Comparison of ENCODE assay signal across 9 cellular contexts in the genomic region with DNA sequence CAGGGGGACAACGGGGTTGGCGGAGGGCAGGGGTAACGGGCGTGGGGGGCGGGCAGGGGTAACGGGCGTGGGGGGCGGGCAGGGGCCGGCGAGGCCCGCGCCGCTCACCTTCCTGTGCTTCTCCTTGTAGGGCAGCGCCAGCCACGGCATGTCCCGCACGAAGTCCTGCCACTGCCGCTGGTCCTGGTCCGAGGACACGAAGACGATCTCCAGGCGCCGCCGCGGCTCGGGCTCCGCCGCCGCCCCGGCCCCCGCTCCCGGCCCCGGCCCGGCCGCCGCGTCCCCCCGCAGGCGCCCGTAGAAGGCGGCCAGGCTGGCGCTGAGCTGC. TPM values are rescaled to one million over a fixed set of nuclear protein-coding genes. Genes with fewer than 3 reads are reported as not detected.
DNase-seq lines count a peak whose midpoint lies in the region; ATAC-seq, FAIRE-seq and TF ChIP-seq lines count a peak whose summit lies in the region.
"Had no signal": no experiment of that assay in that cellular context is flagged by ENCODE, and none has a peak within 500 bp of the region (broad histone marks: within the 10 kb centered on the region; RNA-seq: fewer than 3 reads in every experiment).

No MANE protein-coding gene starts in this region.

- no peak overlapping the region for H3K27ac Mint-ChIP-seq in activated CD4-positive, alpha-beta T cell treated with anti-CD3 and anti-CD28 coated beads, Interleukin-2, amount 10 ng/mL, durations not matched to agents 7 days and 5 days
- H3K27ac Mint-ChIP-seq in activated CD4-positive, alpha-beta T cell treated with anti-CD3 and anti-CD28 coated beads, Interleukin-2, amount 10 ng/mL, durations not matched to agents 24 days and 14 days = no peak overlapping the region

- H3K9me3 ChIP-seq in HepG2 (ENCODE audit: low read length) (no peaks in the 10 kb centered on the region), upper lobe of right lung (no peaks in the 10 kb centered on the region)

- FAIRE-seq in HepG2 (lab: Jason Lieb, UNC) = no peak

- no peaks in the 10 kb centered on the region for H4K20me1 ChIP-seq in HepG2 (ENCODE audit: insufficient read depth, low read length)

- in situ Hi-C loops in astrocyte of the cerebellum (cut with HindIII; ENCODE audit: low sequenced_read_pairs) (loop anchor here (10.0 to 25.0 kb wide), 2 partner anchors 104 to 192 kb away; partner anchors contain the start of genes GLOD4 and MRM3), HepG2 (cut with HindIII; ENCODE audit: extremely low pct_ligation_motif_present, low pct_unique_long_range_greater_than_20kb) (no loop called here)

- TF ChIP-seq RAD21 in HepG2 (CRISPR knock-in tag; IDR thresholded peaks at IDR 0.05) = no peak

- H3K27ac ChIP-seq in HepG2 (ENCODE audit: extremely low read length, insufficient read depth, low read length) (peak overlapping the region; percentile 58), upper lobe of right lung (no peak overlapping the region)

- peaks cover 18% of the 10 kb centered on the region for H3K4me1 Mint-ChIP-seq in activated CD4-positive, alpha-beta T cell treated with anti-CD3 and anti-CD28 coated beads, Interleukin-2, amount 10 ng/mL, durations not matched to agents 7 days and 5 days
- peaks cover 12% of the 10 kb centered on the region for H3K4me1 Mint-ChIP-seq in activated CD4-positive, alpha-beta T cell treated with anti-CD3 and anti-CD28 coated beads, Interleukin-2, amount 10 ng/mL, durations not matched to agents 24 days and 14 days

- no peaks in the 10 kb centered on the region for H3K9me3 Mint-ChIP-seq in activated CD4-positive, alpha-beta T cell treated with anti-CD3 and anti-CD28 coated beads, Interleukin-2, amount 10 ng/mL, durations not matched to agents 7 days and 5 days
- H3K9me3 Mint-ChIP-seq in activated CD4-positive, alpha-beta T cell treated with anti-CD3 and anti-CD28 coated beads, Interleukin-2, amount 10 ng/mL, durations not matched to agents 24 days and 14 days = no peaks in the 10 kb centered on the region
- H3K9me3 Mint-ChIP-seq: CD4-positive, alpha-beta T cell had no signal

- H3K36me3 ChIP-seq in HepG2 (replicated peaks in 1 of 2; ENCODE audit: control insufficient read depth in 1 of 2, insufficient read depth in 2 of 2, low read length in 2 of 2) (no peaks in the 10 kb centered on the region), upper lobe of right lung (no peaks in the 10 kb centered on the region)

- peak overlapping the region; percentile 72 for H3K4me3 ChIP-seq in astrocyte of the cerebellum (ENCODE audit: low read depth, low read length)
- peak overlapping the region; percentile 67 to 85 (median 80); a peak in 4 of 6 replicates for H3K4me3 ChIP-seq in HepG2 (replicated peaks in 1 of 3; ENCODE audit: insufficient read depth in 1 of 3, low read depth in 2 of 3, low read length in 3 of 3)
- peak overlapping the region; percentile 73 for H3K4me3 ChIP-seq in upper lobe of right lung

- H3K36me3 Mint-ChIP-seq in activated CD4-positive, alpha-beta T cell treated with anti-CD3 and anti-CD28 coated beads, Interleukin-2, amount 10 ng/mL, durations not matched to agents 7 days and 5 days (ENCODE audit: low read depth) = peaks cover 2% of the 10 kb centered on the region
- H3K36me3 Mint-ChIP-seq in activated CD4-positive, alpha-beta T cell treated with anti-CD3 and anti-CD28 coated beads, Interleukin-2, amount 10 ng/mL, durations not matched to agents 24 days and 14 days (ENCODE audit: low read depth) = no peaks in the 10 kb centered on the region

- CTCF ChIA-PET in activated CD4-positive, alpha-beta T cell treated with anti-CD3 and anti-CD28 coated beads, Interleukin-2, amount 10 ng/mL, durations not matched to agents 7 days and 5 days (lab: Charles Lee) = interaction anchor here (1.7 to 4.3 kb wide), 3 partner anchors 17 to 198 kb away, joined by 3 to 31 read pairs (median 8); partner anchors contain the start of genes GLOD4, MRM3 and TIMM22
- CTCF ChIA-PET in HepG2 (lab: Yijun Ruan, JAX; ENCODE audit: low intra/inter-chr PET ratio, low total read pairs) = no interaction called here

- TF ChIP-seq POLR2A in HepG2 (IDR thresholded peaks at IDR 0.05; ENCODE audit: insufficient read depth in 1 of 2, low read depth in 2 of 2, low read length in 2 of 2) = no peak

- WGBS in HepG2 (ENCODE audit: low lambda C conversion rate) = no CpG with 5 or more reads among the region's 42 CpGs

- H3K27me3 Mint-ChIP-seq in activated CD4-positive, alpha-beta T cell treated with anti-CD3 and anti-CD28 coated beads, Interleukin-2, amount 10 ng/mL, durations not matched to agents 7 days and 5 days = peaks cover 37% of the 10 kb centered on the region
- H3K27me3 Mint-ChIP-seq in activated CD4-positive, alpha-beta T cell treated with anti-CD3 and anti-CD28 coated beads, Interleukin-2, amount 10 ng/mL, durations not matched to agents 24 days and 14 days = peaks cover 36% of the 10 kb centered on the region

- ATAC-seq in HepG2 = peak; percentile 64
- ATAC-seq in upper lobe of right lung = no peak

- TF ChIP-seq CTCF in astrocyte of the cerebellum (IDR thresholded peaks at IDR 0.05; ENCODE audit: low read depth, low read length, missing control alignments) (no peak), HepG2 (CRISPR knock-in tag; IDR thresholded peaks at IDR 0.05) (no peak), upper lobe of right lung (IDR thresholded peaks at IDR 0.05) (no peak)

- H3K4me1 ChIP-seq in HepG2 (ENCODE audit: insufficient read depth, low read length) (peaks cover 57% of the 10 kb centered on the region), upper lobe of right lung (peaks cover 15% of the 10 kb centered on the region)

- TF ChIP-seq EP300 in HepG2 (IDR thresholded peaks at IDR 0.05; ENCODE audit: low read depth in 2 of 2, low read length in 2 of 2) = no peak
- no peak for TF ChIP-seq EP300 in HepG2 (CRISPR knock-in tag; IDR thresholded peaks at IDR 0.05; ENCODE audit: borderline replicate concordance)

- peaks cover 41% of the 10 kb centered on the region for H3K79me2 ChIP-seq in HepG2 (ENCODE audit: insufficient read depth, low read length)

- peak overlapping the region; percentile 60 for H3K4me2 ChIP-seq in HepG2 (ENCODE audit: low read depth, low read length)

- peak; percentile 17 for DNase-seq in activated CD4-positive, alpha-beta T cell treated with anti-CD3 and anti-CD28 coated beads, Interleukin-2, amount 10 ng/mL, durations not matched to agents 7 days and 5 days
- DNase-seq in activated CD4-positive, alpha-beta T cell treated with anti-CD3 and anti-CD28 coated beads, Interleukin-2, amount 10 ng/mL, durations not matched to agents 24 days and 14 days = no peak
- no peak for DNase-seq in astrocyte of the cerebellum (ENCODE audit: low read depth)
- DNase-seq in HepG2 (ENCODE audit: low spot score) = no peak
- no peak for DNase-seq in upper lobe of right lung
- DNase-seq in NCI-H226 = no peak
- no peak for DNase-seq in iPS-NIHi11 (ENCODE audit: low spot score)
- DNase-seq in HT-29 (ENCODE audit: low spot score) = no peak

- H3K27me3 ChIP-seq in HepG2 (ENCODE audit: control insufficient read depth in 1 of 2, insufficient read depth in 2 of 2, low read length in 2 of 2) (no peaks in the 10 kb centered on the region), upper lobe of right lung (no peaks in the 10 kb centered on the region)

- no TSS peak for BruUV-seq in HepG2 (replicated peaks; lab: Mats Ljungman, UMichigan)

- peak overlapping the region; percentile 59 for H3K9ac ChIP-seq in HepG2 (ENCODE audit: insufficient read depth, low read depth, low read length)

- intact Hi-C loops in activated CD4-positive, alpha-beta T cell treated with anti-CD3 and anti-CD28 coated beads, Interleukin-2, amount 10 ng/mL, durations not matched to agents 24 days and 14 days (cut with micrococcal nuclease) = no loop called here
- intact Hi-C loops in HepG2 (cut with micrococcal nuclease; ENCODE audit: unreplicated experiment) (loop anchor here (5.0 kb wide), 1 partner anchor 42 kb away; no protein-coding TSS in a partner anchor), upper lobe of right lung (cut with DNase I) (loop anchor here (5.0 kb wide), 1 partner anchor 177 kb away; no protein-coding TSS in a partner anchor)

- no peak overlapping the region for H3K4me3 Mint-ChIP-seq in activated CD4-positive, alpha-beta T cell treated with anti-CD3 and anti-CD28 coated beads, Interleukin-2, amount 10 ng/mL, durations not matched to agents 7 days and 5 days
- no peak overlapping the region for H3K4me3 Mint-ChIP-seq in activated CD4-positive, alpha-beta T cell treated with anti-CD3 and anti-CD28 coated beads, Interleukin-2, amount 10 ng/mL, durations not matched to agents 24 days and 14 days

- no peak overlapping the region for H2AFZ ChIP-seq in HepG2 (ENCODE audit: low read length)

- POLR2A ChIA-PET in activated CD4-positive, alpha-beta T cell treated with anti-CD3 and anti-CD28 coated beads, Interleukin-2, amount 10 ng/mL, durations not matched to agents 7 days and 5 days (lab: Charles Lee) = no interaction called here
- POLR2A ChIA-PET in HepG2 (lab: Yijun Ruan, JAX) = interaction anchor here (0.7 to 3.1 kb wide), 13 partner anchors 18 to 264 kb away, joined by 3 to 27 read pairs (median 9); partner anchors contain the start of genes GLOD4, MRM3 and TIMM22

RNA-seq across cellular contexts. Expression of gene NXN, which starts 0.4 kb away (rescaled TPM):
- total RNA-seq in activated CD4-positive, alpha-beta T cell treated with anti-CD3 and anti-CD28 coated beads, Interleukin-2, amount 10 ng/mL, durations not matched to agents 7 days and 5 days = under 1 TPM; 0.22 to 0.65 TPM
- total RNA-seq in activated CD4-positive, alpha-beta T cell treated with anti-CD3 and anti-CD28 coated beads, Interleukin-2, amount 10 ng/mL, durations not matched to agents 24 days and 14 days = 0.14 and 0.28 TPM in 2 replicates
- total RNA-seq in HepG2 (2016; rRNA removed; fragmentation: Illumina TruSeq; extraction: Trizol) (21.3 and 22.2 TPM in 2 replicates), upper lobe of right lung (57.3 TPM)
- total RNA-seq in HepG2 (2016; cell fraction: cytosol; rRNA removed; fragmentation: Illumina TruSeq; extraction: Trizol; ENCODE audit: low read depth) = 13.3 and 13.9 TPM in 2 replicates
- 16.8 and 27.5 TPM in 2 replicates for total RNA-seq in HepG2 (2016; cell fraction: insoluble cytoplasmic fraction; rRNA removed; fragmentation: Illumina TruSeq; extraction: Trizol)
- 21.1 and 21.3 TPM in 2 replicates for total RNA-seq in HepG2 (2016; cell fraction: membrane; rRNA removed; fragmentation: Illumina TruSeq; extraction: Trizol)
- total RNA-seq in HepG2 (2016; cell fraction: nucleus; rRNA removed; fragmentation: Illumina TruSeq; extraction: Trizol) = 15.4 and 15.6 TPM in 2 replicates
- polyA plus RNA-seq in HepG2 (2011; rRNA removed) = 22.3 and 24.3 TPM in 2 replicates
- polyA plus RNA-seq in HepG2 (2011; cell fraction: cytosol; rRNA removed) = 21.0 and 28.9 TPM in 2 replicates
- 17.8 and 20.8 TPM in 2 replicates for polyA plus RNA-seq in HepG2 (2011; cell fraction: nucleus; rRNA removed)
- polyA plus RNA-seq in HepG2 (2012) = 14.8 and 16.8 TPM in 2 replicates
- 11.0 and 11.8 TPM in 2 replicates for polyA plus RNA-seq in HepG2 (2016; cell fraction: cytosol; fragmentation: Illumina TruSeq; extraction: Trizol; ENCODE audit: low read depth)
- 23.0 and 33.6 TPM in 2 replicates for polyA plus RNA-seq in HepG2 (2016; cell fraction: insoluble cytoplasmic fraction; fragmentation: Illumina TruSeq; extraction: Trizol; ENCODE audit: low read depth)
- 21.3 and 21.9 TPM in 2 replicates for polyA plus RNA-seq in HepG2 (2016; cell fraction: membrane; fragmentation: Illumina TruSeq; extraction: Trizol; ENCODE audit: low read depth)
- polyA plus RNA-seq in HepG2 (2016; cell fraction: nucleus; fragmentation: Illumina TruSeq; extraction: Trizol; ENCODE audit: insufficient read depth, low read depth) = 24.4 and 29.9 TPM in 2 replicates
- polyA minus RNA-seq in HepG2 (2011; rRNA and poly(A)+ RNA removed; ENCODE audit: low replicate concordance) = 9.8 and 67.1 TPM in 2 replicates
- polyA minus RNA-seq in HepG2 (2011; cell fraction: cytosol; rRNA and poly(A)+ RNA removed) = 23.8 and 25.1 TPM in 2 replicates
- 16.8 and 18.4 TPM in 2 replicates for polyA minus RNA-seq in HepG2 (2011; cell fraction: nucleus; rRNA and poly(A)+ RNA removed)
- 64.3 and 71.6 TPM in 2 replicates for total RNA-seq in HT-29 (2014; rRNA removed; shearing (Covaris generic))

RNA-seq across cellular contexts. Expression of gene TIMM22, which starts 17.8 kb away (rescaled TPM):
- 1 to 10 TPM; 8.4 to 9.2 TPM for total RNA-seq in activated CD4-positive, alpha-beta T cell treated with anti-CD3 and anti-CD28 coated beads, Interleukin-2, amount 10 ng/mL, durations not matched to agents 7 days and 5 days
- total RNA-seq in activated CD4-positive, alpha-beta T cell treated with anti-CD3 and anti-CD28 coated beads, Interleukin-2, amount 10 ng/mL, durations not matched to agents 24 days and 14 days = 14.7 and 15.7 TPM in 2 replicates
- total RNA-seq in HepG2 (2016; rRNA removed; fragmentation: Illumina TruSeq; extraction: Trizol) (15.5 and 16.3 TPM in 2 replicates), upper lobe of right lung (10.7 TPM)
- 4.9 and 5.4 TPM in 2 replicates for total RNA-seq in HepG2 (2016; cell fraction: cytosol; rRNA removed; fragmentation: Illumina TruSeq; extraction: Trizol; ENCODE audit: low read depth)
- 15.6 and 15.9 TPM in 2 replicates for total RNA-seq in HepG2 (2016; cell fraction: insoluble cytoplasmic fraction; rRNA removed; fragmentation: Illumina TruSeq; extraction: Trizol)
- 11.2 and 11.4 TPM in 2 replicates for total RNA-seq in HepG2 (2016; cell fraction: membrane; rRNA removed; fragmentation: Illumina TruSeq; extraction: Trizol)
- 10.4 and 11.1 TPM in 2 replicates for total RNA-seq in HepG2 (2016; cell fraction: nucleus; rRNA removed; fragmentation: Illumina TruSeq; extraction: Trizol)
- polyA plus RNA-seq in HepG2 (2011; rRNA removed) = 5.9 and 6.2 TPM in 2 replicates
- 7.1 and 7.6 TPM in 2 replicates for polyA plus RNA-seq in HepG2 (2011; cell fraction: cytosol; rRNA removed)
- 6.4 and 7.1 TPM in 2 replicates for polyA plus RNA-seq in HepG2 (2011; cell fraction: nucleus; rRNA removed)
- polyA plus RNA-seq in HepG2 (2012) = 6.3 and 7.0 TPM in 2 replicates
- polyA plus RNA-seq in HepG2 (2016; cell fraction: cytosol; fragmentation: Illumina TruSeq; extraction: Trizol; ENCODE audit: low read depth) = 4.7 and 4.8 TPM in 2 replicates
- polyA plus RNA-seq in HepG2 (2016; cell fraction: insoluble cytoplasmic fraction; fragmentation: Illumina TruSeq; extraction: Trizol; ENCODE audit: low read depth) = 15.5 and 17.0 TPM in 2 replicates
- polyA plus RNA-seq in HepG2 (2016; cell fraction: membrane; fragmentation: Illumina TruSeq; extraction: Trizol; ENCODE audit: low read depth) = 8.7 and 9.5 TPM in 2 replicates
- 13.9 and 14.1 TPM in 2 replicates for polyA plus RNA-seq in HepG2 (2016; cell fraction: nucleus; fragmentation: Illumina TruSeq; extraction: Trizol; ENCODE audit: insufficient read depth, low read depth)
- polyA minus RNA-seq in HepG2 (2011; rRNA and poly(A)+ RNA removed; ENCODE audit: low replicate concordance) = 13.7 and 22.2 TPM in 2 replicates
- polyA minus RNA-seq in HepG2 (2011; cell fraction: cytosol; rRNA and poly(A)+ RNA removed) = 4.3 and 4.9 TPM in 2 replicates
- polyA minus RNA-seq in HepG2 (2011; cell fraction: nucleus; rRNA and poly(A)+ RNA removed) = 19.9 and 20.0 TPM in 2 replicates
- total RNA-seq in HT-29 (2014; rRNA removed; shearing (Covaris generic)) = 7.3 and 7.7 TPM in 2 replicates

Comparison
In these comparisons a context has a peak if more than half of its experiments do, and no peak if none do; other contexts are left out.
1. RNA of gene NXN, which starts 0.4 kb away (total RNA-seq): 64.3 to 71.6 TPM in HT-29, 57.3 TPM in upper lobe of right lung (single experiment) and 13.3 to 27.5 TPM in HepG2; 0.22 to 0.65 TPM in activated CD4-positive, alpha-beta T cell treated with anti-CD3 and anti-CD28 coated beads, Interleukin-2, amount 10 ng/mL, durations not matched to agents 7 days and 5 days and 0.14 to 0.28 TPM in activated CD4-positive, alpha-beta T cell treated with anti-CD3 and anti-CD28 coated beads, Interleukin-2, amount 10 ng/mL, durations not matched to agents 24 days and 14 days; every median in the first group is over 4 times any median in the second.
2. Peak in every context shown above with its lines, with median percentiles within 50 percentile points of each other: H3K4me3 ChIP-seq.